ENCODE assay signal across 15 cellular contexts in the genomic region with DNA sequence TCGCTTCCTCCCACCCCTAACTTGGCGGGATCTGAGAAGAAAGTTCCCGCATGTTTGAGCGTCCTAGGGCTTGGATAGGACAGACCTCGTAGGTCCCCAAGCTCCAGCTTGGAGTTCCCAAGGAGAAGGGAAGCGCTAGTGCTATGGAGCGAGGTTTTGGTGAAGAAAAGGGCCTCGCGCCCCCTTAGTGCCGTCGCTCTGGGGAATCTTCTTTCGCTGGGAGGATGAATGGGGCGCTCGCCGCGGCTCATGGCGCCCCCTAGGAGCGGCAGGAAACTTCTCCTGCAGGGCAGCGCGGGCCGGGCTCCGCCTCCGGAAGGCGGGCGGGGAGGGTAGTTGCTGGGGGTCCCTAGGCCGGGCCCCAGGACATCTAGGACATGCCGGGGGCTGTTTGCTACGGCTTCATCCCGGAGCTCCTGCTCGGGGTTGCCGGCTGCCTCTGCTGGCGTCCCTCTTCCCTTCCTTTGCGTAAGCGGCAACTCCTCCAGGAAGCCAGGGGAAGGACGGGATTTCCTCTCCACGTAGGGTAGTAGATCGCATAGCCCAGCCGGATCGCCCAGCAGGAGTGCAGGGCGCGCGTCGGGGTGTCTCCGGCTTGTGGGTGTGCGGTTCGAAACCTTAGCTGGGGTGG. TPM values are rescaled to one million over a fixed set of nuclear protein-coding genes. Genes with fewer than 3 reads are reported as not detected.
DNase-seq lines count a peak whose midpoint lies in the region; ATAC-seq and TF ChIP-seq lines count a peak whose summit lies in the region.
"Had no signal": no experiment of that assay in that cellular context is flagged by ENCODE, and none has a peak within 500 bp of the region (broad histone marks: within the 10 kb centered on the region; RNA-seq: fewer than 3 reads in every experiment).

No MANE protein-coding gene starts in this region.

- 0 out of 2 replicates have a peak, but pooled peaks cover 2% of the 10 kb centered on the region for H3K9me3 ChIP-seq in HUES64 (ENCODE audit: insufficient read depth, low read depth, low read length)
- peaks cover 0 to 9% (median 2%) of the 10 kb centered on the region in 4 donors for H3K9me3 ChIP-seq in esophagus muscularis mucosa
- H3K9me3 ChIP-seq in neuronal stem cell (replicated peaks in 1 of 2; ENCODE audit: control insufficient read depth in 2 of 2, insufficient read depth in 1 of 2, low read depth in 1 of 2, low read length in 2 of 2): peaks cover 2 to 6% of the 10 kb centered on the region in 2 donors
- H3K9me3 ChIP-seq: right lobe of liver had no signal

- no peak overlapping the region for H2AK5ac ChIP-seq in neuronal stem cell (ENCODE audit: low read depth, low read length)

- H3K27ac Mint-ChIP-seq in activated CD8-positive, alpha-beta T cell treated with anti-CD3 and anti-CD28 coated beads, Interleukin-2, amount 10 ng/mL, durations not matched to agents 7 days and 5 days: no peak overlapping the region
- H3K27ac Mint-ChIP-seq: activated CD8-positive, alpha-beta memory T cell treated with anti-CD3 and anti-CD28 coated beads, Interleukin-2, amount 10 ng/mL, durations not matched to agents 7 days and 5 days had no signal

- H2BK12ac ChIP-seq in neuronal stem cell (ENCODE audit: low read length): no peak overlapping the region

- peak overlapping the region; percentile 89 for H3K18ac ChIP-seq in neuronal stem cell (ENCODE audit: low read length)

- H3K14ac ChIP-seq in neuronal stem cell (ENCODE audit: low read length): no peak overlapping the region

- peaks cover 65% of the 10 kb centered on the region for H3K27me3 Mint-ChIP-seq in activated CD8-positive, alpha-beta T cell treated with anti-CD3 and anti-CD28 coated beads, Interleukin-2, amount 10 ng/mL, durations not matched to agents 7 days and 5 days (ENCODE audit: low read depth)

- TF ChIP-seq POLR2A in esophagus muscularis mucosa (IDR thresholded peaks at IDR 0.05; ENCODE audit: low read depth): no peak

- no peak overlapping the region for H3K23ac ChIP-seq in neuronal stem cell (ENCODE audit: low read depth, low read length, poor library complexity)

- H3K4me1 ChIP-seq in HUES64 (ENCODE audit: insufficient read depth, low read length) (peaks cover 24% of the 10 kb centered on the region), esophagus muscularis mucosa (peaks cover 4 to 30% (median 26%) of the 10 kb centered on the region in 4 donors), neuronal stem cell (ENCODE audit: control insufficient read depth in 2 of 2, insufficient read depth in 1 of 2, low read depth in 1 of 2, low read length in 2 of 2) (peaks cover 0 to 6% of the 10 kb centered on the region in 2 donors)
- H3K4me1 ChIP-seq: right lobe of liver had no signal

- H3K79me1 ChIP-seq in neuronal stem cell (ENCODE audit: low read depth, low read length): no peaks in the 10 kb centered on the region

- H3K4me2 ChIP-seq in neuronal stem cell (ENCODE audit: insufficient read depth, low read length, poor library complexity, severe bottlenecking): peak overlapping the region; percentile 95

- H3K27me3 ChIP-seq in BJ (ENCODE audit: control insufficient read depth, insufficient read depth, low read length) (peaks cover 26% of the 10 kb centered on the region), HUES64 (ENCODE audit: insufficient read depth, low read length) (peaks cover 100% of the 10 kb centered on the region), esophagus muscularis mucosa (peaks cover 0 to 85% (median 52%) of the 10 kb centered on the region in 4 donors), neuronal stem cell (ENCODE audit: control insufficient read depth in 3 of 3, insufficient read depth in 3 of 3, low read depth in 1 of 3, low read length in 3 of 3) (peaks cover 36 to 90% (median 70%) of the 10 kb centered on the region in 3 experiments)

- no peak overlapping the region for H2BK5ac ChIP-seq in neuronal stem cell (ENCODE audit: low read length)

- H3K4me1 Mint-ChIP-seq in activated CD8-positive, alpha-beta T cell treated with anti-CD3 and anti-CD28 coated beads, Interleukin-2, amount 10 ng/mL, durations not matched to agents 7 days and 5 days (ENCODE audit: low read depth): no peaks in the 10 kb centered on the region
- H3K4me1 Mint-ChIP-seq: activated CD8-positive, alpha-beta memory T cell treated with anti-CD3 and anti-CD28 coated beads, Interleukin-2, amount 10 ng/mL, durations not matched to agents 7 days and 5 days; central memory CD8-positive, alpha-beta T cell had no signal

- POLR2A ChIA-PET in BJ (lab: Charles Lee): no interaction called here
- POLR2A ChIA-PET in activated CD8-positive, alpha-beta T cell treated with anti-CD3 and anti-CD28 coated beads, Interleukin-2, amount 10 ng/mL, durations not matched to agents 7 days and 5 days (lab: Charles Lee): no interaction called here

- peaks cover 10% of the 10 kb centered on the region for H3K36me3 Mint-ChIP-seq in activated CD8-positive, alpha-beta T cell treated with anti-CD3 and anti-CD28 coated beads, Interleukin-2, amount 10 ng/mL, durations not matched to agents 7 days and 5 days (ENCODE audit: low read depth)
- H3K36me3 Mint-ChIP-seq: activated CD8-positive, alpha-beta memory T cell treated with anti-CD3 and anti-CD28 coated beads, Interleukin-2, amount 10 ng/mL, durations not matched to agents 7 days and 5 days had no signal

- no peak overlapping the region for H3K4me3 Mint-ChIP-seq in activated CD8-positive, alpha-beta T cell treated with anti-CD3 and anti-CD28 coated beads, Interleukin-2, amount 10 ng/mL, durations not matched to agents 7 days and 5 days
- H3K4me3 Mint-ChIP-seq: activated CD8-positive, alpha-beta memory T cell treated with anti-CD3 and anti-CD28 coated beads, Interleukin-2, amount 10 ng/mL, durations not matched to agents 7 days and 5 days; central memory CD8-positive, alpha-beta T cell had no signal

- peak overlapping the region; percentile 29 for H3K4me3 ChIP-seq in BJ (ENCODE audit: low read depth, low read length)
- peak overlapping the region; percentile 84 for H3K4me3 ChIP-seq in HUES64 (ENCODE audit: low read length)
- H3K4me3 ChIP-seq in esophagus muscularis mucosa: peak overlapping the region in 3 of 4 donors; percentile 8 to 38 (median 37)
- H3K4me3 ChIP-seq in neuronal stem cell (ENCODE audit: low read length in 2 of 2): peak overlapping the region in 1 of 2 donors; percentile 77
- H3K4me3 ChIP-seq: right lobe of liver had no signal

- H3K9me3 Mint-ChIP-seq in activated CD8-positive, alpha-beta T cell treated with anti-CD3 and anti-CD28 coated beads, Interleukin-2, amount 10 ng/mL, durations not matched to agents 7 days and 5 days (ENCODE audit: insufficient read depth): peaks cover 4% of the 10 kb centered on the region
- H3K9me3 Mint-ChIP-seq: central memory CD8-positive, alpha-beta T cell had no signal

- H3K27ac ChIP-seq in HUES64 (ENCODE audit: low read depth, low read length): no peak overlapping the region
- no peak overlapping the region for H3K27ac ChIP-seq in esophagus muscularis mucosa (replicated peaks in 1 of 4)
- no peak overlapping the region for H3K27ac ChIP-seq in neuronal stem cell (replicated peaks; ENCODE audit: low read length)
- H3K27ac ChIP-seq: right lobe of liver had no signal

- H3K4ac ChIP-seq in neuronal stem cell (ENCODE audit: low read length): no peak overlapping the region

- H2BK15ac ChIP-seq in neuronal stem cell (ENCODE audit: low read length): no peak overlapping the region

- WGBS in HUES64: 2% methylated on average over 46 of the region's 46 CpGs
- WGBS in esophagus muscularis mucosa: 2% methylated on average over 23 of the region's 46 CpGs
- no CpG with 5 or more reads among the region's 46 CpGs for WGBS in neuronal stem cell (ENCODE audit: extremely low coverage in 2 of 2, insufficient read length in 2 of 2, insufficient replicate concordance in 1 of 2), 2 donors

- H2AFZ ChIP-seq in neuronal stem cell (ENCODE audit: low read length): peak overlapping the region; percentile 56

- TF ChIP-seq CTCF in BJ (IDR thresholded peaks at IDR 0.05; ENCODE audit: insufficient read depth, low read depth, low read length): peak; percentile 44
- TF ChIP-seq CTCF in esophagus muscularis mucosa (IDR thresholded peaks at IDR 0.05): no peak

- DNase-seq in BJ (ENCODE audit: low read depth) (no peak), esophagus muscularis mucosa (ENCODE audit: extremely low spot score) (no peak), neuronal stem cell (ENCODE audit: low spot score) (no peak), GM19238 (ENCODE audit: insufficient read length, low spot score) (no peak), NCI-H446 (lab: John Stamatoyannopoulos, UW) (no peak), head of caudate nucleus (no peak)
- no peak for DNase-seq in activated CD8-positive, alpha-beta T cell treated with anti-CD3 and anti-CD28 coated beads, Interleukin-2, amount 10 ng/mL, durations not matched to agents 7 days and 5 days
- DNase-seq: activated CD8-positive, alpha-beta memory T cell treated with anti-CD3 and anti-CD28 coated beads, Interleukin-2, amount 10 ng/mL, durations not matched to agents 7 days and 5 days; DND-41; NCI-H345; right lobe of liver had no signal

- H3K9ac ChIP-seq in HUES64 (ENCODE audit: low read depth, low read length) (peak overlapping the region; percentile 24; the same call in 1 of the 2 replicates), neuronal stem cell (ENCODE audit: low read depth, low read length, poor library complexity) (peak overlapping the region; percentile 78)

- intact Hi-C loops in esophagus muscularis mucosa (cut with DNase I): no loop called here
- intact Hi-C loops in head of caudate nucleus (cut with DNase I): no loop called here

- H4K91ac ChIP-seq in neuronal stem cell (ENCODE audit: low read depth, low read length, poor library complexity): no peak overlapping the region

- no peak for TF ChIP-seq EP300 in esophagus muscularis mucosa (IDR thresholded peaks at IDR 0.05)

- no peak overlapping the region for H2BK120ac ChIP-seq in neuronal stem cell (ENCODE audit: low read depth, low read length)

- ATAC-seq in activated CD8-positive, alpha-beta T cell treated with anti-CD3 and anti-CD28 coated beads, Interleukin-2, amount 10 ng/mL, durations not matched to agents 7 days and 5 days: no peak
- ATAC-seq: activated CD8-positive, alpha-beta memory T cell treated with anti-CD3 and anti-CD28 coated beads, Interleukin-2, amount 10 ng/mL, durations not matched to agents 7 days and 5 days; right lobe of liver had no signal

- H3K36me3 ChIP-seq in BJ (ENCODE audit: control insufficient read depth, insufficient read depth, low read length) (no peaks in the 10 kb centered on the region), HUES64 (ENCODE audit: insufficient read depth, low read length) (no peaks in the 10 kb centered on the region), esophagus muscularis mucosa (no peaks in the 10 kb centered on the region), neuronal stem cell (replicated peaks in 1 of 2; ENCODE audit: control insufficient read depth in 2 of 2, insufficient read depth in 2 of 2, low read length in 2 of 2) (no peaks in the 10 kb centered on the region)
- H3K36me3 ChIP-seq: right lobe of liver had no signal

- CTCF ChIA-PET in BJ (lab: Yijun Ruan, JAX): interaction anchor here (0.6 kb wide), 1 partner anchor 8 kb away, joined by 3 read pairs; no protein-coding TSS in a partner anchor
- CTCF ChIA-PET in activated CD8-positive, alpha-beta T cell treated with anti-CD3 and anti-CD28 coated beads, Interleukin-2, amount 10 ng/mL, durations not matched to agents 7 days and 5 days (lab: Charles Lee): no interaction called here

- no peak overlapping the region for H4K8ac ChIP-seq in neuronal stem cell (ENCODE audit: low read depth, low read length)

RNA-seq across cellular contexts. Expression of a gene that starts 11.9 kb away (rescaled TPM):
- polyA plus RNA-seq in BJ (2011; rRNA removed): not detected in 2 replicates
- polyA minus RNA-seq in BJ (2011; rRNA and poly(A)+ RNA removed): not detected in 2 replicates
- polyA plus RNA-seq in HUES64 (2013, experiment 1 of 2): 0.05 TPM
- not detected for polyA plus RNA-seq in HUES64 (2013, experiment 2 of 2)
- not detected for total RNA-seq in esophagus muscularis mucosa
- polyA plus RNA-seq in neuronal stem cell (2013, experiment 1 of 2): 0.01 TPM
- 0.06 TPM for polyA plus RNA-seq in neuronal stem cell (2013, experiment 2 of 2)
- not detected for total RNA-seq in activated CD8-positive, alpha-beta T cell treated with anti-CD3 and anti-CD28 coated beads, Interleukin-2, amount 10 ng/mL, durations not matched to agents 7 days and 5 days
- total RNA-seq: activated CD8-positive, alpha-beta memory T cell treated with anti-CD3 and anti-CD28 coated beads, Interleukin-2, amount 10 ng/mL, durations not matched to agents 7 days and 5 days; HT-29; right lobe of liver; T-helper 1 cell treated with Interleukin-12 subunit alpha and Interleukin-12 subunit beta and Interleukin-4 antibody, amounts not matched to agents 30 ng/mL and 1 ng/mL, for 36 hours had no signal
